Comparison of ENCODE assay signal across 19 cellular contexts in genomic region chr6:158599635-158600034, GRCh38.
"Had no signal": no experiment of that assay in that cellular context is flagged by ENCODE, and none has a peak within 500 bp of the region (broad histone marks: within the 10 kb centered on the region; RNA-seq: fewer than 3 reads in every experiment).

No MANE protein-coding gene starts in this region.

- H3K4me1 Mint-ChIP-seq: nephron had no signal

- H3K27ac Mint-ChIP-seq: naive B cell, nephron had no signal

- H3K27ac ChIP-seq: colonic mucosa, foreskin keratinocyte, heart left ventricle, parathyroid adenoma, prostate gland, spleen, tibial nerve had no signal

- H3K9ac ChIP-seq: parathyroid adenoma had no signal

- H2AFZ ChIP-seq: parathyroid adenoma had no signal

- DNase-seq: colonic mucosa; dermis blood vessel endothelial cell; foreskin keratinocyte; heart left ventricle; hypothalamus; kidney glomerular epithelial cell; mesendoderm; naive B cell; spleen; stimulated activated CD4-positive, alpha-beta T cell treated with anti-CD3 and anti-CD28 coated beads, Interleukin-15, amount 100 ng/mL, for 24 hours; stimulated activated CD4-positive, alpha-beta T cell treated with anti-CD3 and anti-CD28 coated beads, Interleukin-1b, Interleukin-23, amount 100 ng/mL, for 48 hours; stimulated activated CD4-positive, alpha-beta T cell treated with anti-CD3 and anti-CD28 coated beads, Interleukin-4, amount 100 ng/mL, for 24 hours; stimulated activated naive B cell treated with anti-CD40 and anti-IgM and Interleukin-4, amounts not matched to agents 10 μg/mL and 1 μg/mL and 100 μg/mL, for 72 hours; stimulated activated naive CD8-positive, alpha-beta T cell treated with anti-CD3 and anti-CD28 coated beads, Interleukin-15, amount 100 ng/mL, for 72 hours; testis had no signal

- H3K4me3 Mint-ChIP-seq: naive B cell; nephron; stimulated activated naive B cell treated with anti-CD40 and anti-IgM and Interleukin-4, amounts not matched to agents 10 μg/mL and 1 μg/mL and 100 μg/mL, for 72 hours; stimulated activated naive CD8-positive, alpha-beta T cell treated with anti-CD3 and anti-CD28 coated beads, Interleukin-15, amount 100 ng/mL, for 72 hours had no signal

- H3K9me3 ChIP-seq: colonic mucosa, heart left ventricle, prostate gland, spleen, testis, tibial nerve had no signal

- H3K27me3 ChIP-seq: colonic mucosa, foreskin keratinocyte, heart left ventricle, spleen, testis, tibial nerve had no signal

- H3K27me3 Mint-ChIP-seq: naive B cell; stimulated activated naive B cell treated with anti-CD40 and anti-IgM and Interleukin-4, amounts not matched to agents 10 μg/mL and 1 μg/mL and 100 μg/mL, for 72 hours; stimulated activated naive CD8-positive, alpha-beta T cell treated with anti-CD3 and anti-CD28 coated beads, Interleukin-15, amount 100 ng/mL, for 72 hours had no signal

- H3K4me1 ChIP-seq: colonic mucosa, foreskin keratinocyte, heart left ventricle, parathyroid adenoma, prostate gland, spleen, testis, tibial nerve had no signal

- H3K9me3 Mint-ChIP-seq: naive B cell; nephron; stimulated activated naive B cell treated with anti-CD40 and anti-IgM and Interleukin-4, amounts not matched to agents 10 μg/mL and 1 μg/mL and 100 μg/mL, for 72 hours; stimulated activated naive CD8-positive, alpha-beta T cell treated with anti-CD3 and anti-CD28 coated beads, Interleukin-15, amount 100 ng/mL, for 72 hours had no signal
